ENCODE assay signal across 8 cellular contexts in the genomic region with DNA sequence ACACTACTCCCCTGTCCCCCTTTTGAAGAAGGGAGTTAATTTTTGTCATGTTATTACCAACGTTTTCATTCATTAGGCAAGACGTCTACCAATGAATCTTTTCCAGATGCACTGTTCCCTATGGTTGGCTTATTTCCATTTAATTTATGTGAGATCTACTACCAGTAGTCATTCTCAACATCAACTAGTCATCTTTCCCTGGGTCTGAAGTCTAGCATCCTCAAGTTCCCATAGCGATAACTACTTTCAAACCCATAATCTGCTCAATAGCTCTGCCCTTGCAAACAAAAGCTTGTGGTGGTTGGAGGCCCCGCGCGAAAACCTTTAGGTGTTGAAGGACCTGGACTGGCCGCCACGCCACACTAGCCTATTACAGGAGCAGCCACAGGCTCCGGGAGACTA. TPM values are rescaled to one million over a fixed set of nuclear protein-coding genes. Genes with fewer than 3 reads are reported as not detected.
DNase-seq lines count a peak whose midpoint lies in the region; ATAC-seq and TF ChIP-seq lines count a peak whose summit lies in the region.

No MANE protein-coding gene starts in this region.

- H3K36me3 ChIP-seq in breast epithelium (no peaks in the 10 kb centered on the region), aorta (ENCODE audit: control insufficient read depth in 1 of 2, insufficient read depth in 2 of 2, low read length in 1 of 2) (no peaks in the 10 kb centered on the region)

- H3K36me3 Mint-ChIP-seq in activated naive CD4-positive, alpha-beta T cell treated with anti-CD3 and anti-CD28 coated beads, Interleukin-2, amount 10 ng/mL, durations not matched to agents 7 days and 5 days: peaks cover 10% of the 10 kb centered on the region

- H3K9me3 Mint-ChIP-seq in activated naive CD4-positive, alpha-beta T cell treated with anti-CD3 and anti-CD28 coated beads, Interleukin-2, amount 10 ng/mL, durations not matched to agents 7 days and 5 days: no peaks in the 10 kb centered on the region

- ATAC-seq in aorta (ENCODE audit: low FRiP score): no peak
- no peak for ATAC-seq in GM18861 (IDR thresholded peaks at IDR 0.05; ENCODE audit: unreplicated experiment)
- ATAC-seq in HG02798 (IDR thresholded peaks at IDR 0.05; ENCODE audit: poor library complexity, unreplicated experiment): no peak

- H3K9me3 ChIP-seq in breast epithelium: no peaks in the 10 kb centered on the region
- no peaks in the 10 kb centered on the region for H3K9me3 ChIP-seq in aorta (ENCODE audit: control insufficient read depth, low read length)

- H3K4me1 ChIP-seq in breast epithelium (no peaks in the 10 kb centered on the region), aorta (ENCODE audit: control insufficient read depth in 1 of 2, insufficient read depth in 2 of 2, low read length in 2 of 2) (no peaks in the 10 kb centered on the region)

- no peak for TF ChIP-seq CTCF in breast epithelium (IDR thresholded peaks at IDR 0.05)

- peak overlapping the region; percentile 92 for H3K27ac Mint-ChIP-seq in activated naive CD4-positive, alpha-beta T cell treated with anti-CD3 and anti-CD28 coated beads, Interleukin-2, amount 10 ng/mL, durations not matched to agents 7 days and 5 days

- intact Hi-C loops in breast epithelium (cut with DNase I; ENCODE audit: low total_unique reads) (loop anchor here (10.0 kb wide), 1 partner anchor 110 kb away; no protein-coding TSS in a partner anchor), aorta (cut with DNase I) (loop anchor here in 1 of 2 donors (2.0 kb wide), 1 partner anchor 48 kb away; a partner anchor contains a TSS)

- no peak for TF ChIP-seq POLR2A in breast epithelium (IDR thresholded peaks at IDR 0.05)

- WGBS in aorta, 2 donors: 8 to 11% methylated on average over 9 of the region's 9 CpGs

- peaks cover 43% of the 10 kb centered on the region for H3K4me1 Mint-ChIP-seq in activated naive CD4-positive, alpha-beta T cell treated with anti-CD3 and anti-CD28 coated beads, Interleukin-2, amount 10 ng/mL, durations not matched to agents 7 days and 5 days

- H3K27me3 ChIP-seq in breast epithelium (no peaks in the 10 kb centered on the region), aorta (ENCODE audit: control insufficient read depth in 1 of 2, insufficient read depth in 2 of 2, low read length in 1 of 2) (no peaks in the 10 kb centered on the region)

- H3K4me3 ChIP-seq in breast epithelium (peak overlapping the region; percentile 62 to 91 (median 80)), aorta (ENCODE audit: low read length in 2 of 2) (peak overlapping the region; percentile 22 to 55)

- H3K27ac ChIP-seq in breast epithelium: peak overlapping the region; percentile 89 to 94
- no peak overlapping the region for H3K27ac ChIP-seq in aorta (ENCODE audit: low read depth in 1 of 2, low read length in 2 of 2)

- CTCF ChIA-PET in activated naive CD4-positive, alpha-beta T cell treated with anti-CD3 and anti-CD28 coated beads, Interleukin-2, amount 10 ng/mL, durations not matched to agents 7 days and 5 days (lab: Charles Lee): interaction anchor here (1.1 to 4.8 kb wide), 2 partner anchors 9 to 12 kb away, joined by 4 to 18 read pairs; no protein-coding TSS in a partner anchor

- DNase-seq in activated naive CD4-positive, alpha-beta T cell treated with anti-CD3 and anti-CD28 coated beads, Interleukin-2, amount 10 ng/mL, durations not matched to agents 7 days and 5 days: no peak
- DNase-seq in activated naive CD4-positive, alpha-beta T cell treated with Interleukin-2 at 50 U/mL for 16 hours: no peak
- DNase-seq in NCI-H446 treated with DMSO at 0.1 percent for 48 hours (lab: John Stamatoyannopoulos, UW): peak; percentile 27
- DNase-seq in breast epithelium (ENCODE audit: low spot score in 2 of 2): peak in 1 of 2 donors; percentile 27
- peak; percentile 69 to 71 for DNase-seq in lung microvascular endothelial cell (ENCODE audit: low read depth in 2 of 2)
- no peak for DNase-seq in aorta

- peak overlapping the region; percentile 84 for H3K4me3 Mint-ChIP-seq in activated naive CD4-positive, alpha-beta T cell treated with anti-CD3 and anti-CD28 coated beads, Interleukin-2, amount 10 ng/mL, durations not matched to agents 7 days and 5 days

- no peaks in the 10 kb centered on the region for H3K27me3 Mint-ChIP-seq in activated naive CD4-positive, alpha-beta T cell treated with anti-CD3 and anti-CD28 coated beads, Interleukin-2, amount 10 ng/mL, durations not matched to agents 7 days and 5 days

RNA-seq across cellular contexts. Expression of a gene that starts 0.8 kb away (rescaled TPM):
- total RNA-seq in breast epithelium (1 to 10 TPM; 5.6 to 8.9 (median 6.6) TPM), lung microvascular endothelial cell (8.9 and 10.5 TPM in 2 replicates), aorta (1 to 10 TPM; 4.4 to 4.8 TPM)
- polyA plus RNA-seq in aorta: 1 to 10 TPM in 1 of 2 donors, under 1 TPM in 1; 0.50 to 1.6 TPM

RNA-seq across cellular contexts. Expression of a gene that starts 1.5 kb away (rescaled TPM):
- total RNA-seq in breast epithelium (10 to 100 TPM; 31.8 to 37.2 (median 35.1) TPM), lung microvascular endothelial cell (11.5 and 15.9 TPM in 2 replicates), aorta (10 to 100 TPM; 24.7 to 28.6 TPM)
- polyA plus RNA-seq in aorta: 10 to 100 TPM in 1 of 2 donors, 1 to 10 TPM in 1; 7.6 to 11.7 TPM

RNA-seq across cellular contexts. Expression of a gene that starts 32.8 kb away (rescaled TPM):
- total RNA-seq in breast epithelium (10 to 100 TPM; 60.6 to 74.8 (median 71.8) TPM), lung microvascular endothelial cell (68.4 and 69.0 TPM in 2 replicates), aorta (10 to 100 TPM; 84.6 to 88.1 TPM)
- 10 to 100 TPM; 30.7 to 31.9 TPM for polyA plus RNA-seq in aorta

RNA-seq across cellular contexts. Expression of a gene that starts 47.3 kb away (rescaled TPM):
- total RNA-seq in breast epithelium (10 to 100 TPM; 10.4 to 18.3 (median 13.1) TPM), lung microvascular endothelial cell (6.5 and 8.9 TPM in 2 replicates), aorta (10 to 100 TPM in 1 of 2 donors, 1 to 10 TPM in 1; 7.1 to 12.2 TPM)
- polyA plus RNA-seq in aorta: 1 to 10 TPM; 3.6 to 6.1 TPM

Comparison
In these comparisons a context has a peak if more than half of its experiments do, and no peak if none do; other contexts are left out.
1. DNase-seq: peak in NCI-H446 treated with DMSO at 0.1 percent for 48 hours (single experiment) and lung microvascular endothelial cell (2 of 2); none in activated naive CD4-positive, alpha-beta T cell treated with anti-CD3 and anti-CD28 coated beads, Interleukin-2, amount 10 ng/mL, durations not matched to agents 7 days and 5 days (single experiment), activated naive CD4-positive, alpha-beta T cell treated with Interleukin-2 at 50 U/mL for 16 hours (single experiment) and aorta (0 of 2).
2. H3K27ac ChIP-seq: peak in breast epithelium (2 of 2); none in aorta (0 of 2).